ENCODE assay signal across 16 cellular contexts in genomic region chr17:17173921-17174320, GRCh38. TPM values are rescaled to one million over a fixed set of nuclear protein-coding genes. Genes with fewer than 3 reads are reported as not detected.
DNase-seq lines count a peak whose midpoint lies in the region; ATAC-seq lines count a peak whose summit lies in the region.
"Had no signal": no experiment of that assay in that cellular context is flagged by ENCODE, and none has a peak within 500 bp of the region (broad histone marks: within the 10 kb centered on the region; RNA-seq: fewer than 3 reads in every experiment).

No MANE protein-coding gene starts in this region.

- peaks cover 4 to 33% (median 12%) of the 10 kb centered on the region in 3 experiments for H3K36me3 ChIP-seq in naive thymus-derived CD4-positive, alpha-beta T cell (ENCODE audit: control insufficient read depth in 2 of 3, insufficient read depth in 3 of 3, low read length in 3 of 3)

- CTCF ChIA-PET in activated CD4-positive, alpha-beta T cell treated with anti-CD3 and anti-CD28 coated beads for 36 hours (lab: Charles Lee), result interaction anchor here (0.5 to 1.1 kb wide), 3 partner anchors 18 to 782 kb away, joined by 3 read pairs; no protein-coding TSS in a partner anchor
- CTCF ChIA-PET in naive thymus-derived CD4-positive, alpha-beta T cell (lab: Charles Lee), result no interaction called here

- peaks cover 28 to 70% of the 10 kb centered on the region in 2 donors for H3K4me1 ChIP-seq in naive thymus-derived CD4-positive, alpha-beta T cell (ENCODE audit: control insufficient read depth in 2 of 2, insufficient read depth in 2 of 2, low read length in 2 of 2)

- peaks cover 29% of the 10 kb centered on the region for H3K36me3 Mint-ChIP-seq in activated CD4-positive, alpha-beta T cell treated with anti-CD3 and anti-CD28 coated beads for 36 hours (ENCODE audit: low read depth)
- H3K36me3 Mint-ChIP-seq in activated naive CD8-positive, alpha-beta T cell treated with anti-CD3 and anti-CD28 coated beads, Interleukin-2, amount 10 ng/mL, durations not matched to agents 7 days and 5 days, result peaks cover 25% of the 10 kb centered on the region
- H3K36me3 Mint-ChIP-seq in activated naive CD8-positive, alpha-beta T cell treated with anti-CD3 and anti-CD28 coated beads for 36 hours, result peaks cover 17% of the 10 kb centered on the region
- peaks cover 0 to 38% (median 26%) of the 10 kb centered on the region in 5 donors for H3K36me3 Mint-ChIP-seq in naive thymus-derived CD4-positive, alpha-beta T cell

- POLR2A ChIA-PET in activated CD4-positive, alpha-beta T cell treated with anti-CD3 and anti-CD28 coated beads for 36 hours (lab: Charles Lee), result no interaction called here
- POLR2A ChIA-PET in activated naive CD8-positive, alpha-beta T cell treated with anti-CD3 and anti-CD28 coated beads, Interleukin-2, amount 10 ng/mL, durations not matched to agents 7 days and 5 days (lab: Charles Lee), result no interaction called here
- POLR2A ChIA-PET in naive thymus-derived CD4-positive, alpha-beta T cell (lab: Charles Lee), result interaction anchor here (1.0 to 3.0 kb wide), 2 partner anchors 8 to 32 kb away, joined by 3 to 16 read pairs; partner anchors contain the start of gene PLD6

- no peak for ATAC-seq in activated CD4-positive, alpha-beta T cell treated with anti-CD3 and anti-CD28 coated beads for 36 hours
- ATAC-seq in activated naive CD8-positive, alpha-beta T cell treated with anti-CD3 and anti-CD28 coated beads, Interleukin-2, amount 10 ng/mL, durations not matched to agents 7 days and 5 days (ENCODE audit: low read depth), result no peak
- no peak for ATAC-seq in naive thymus-derived CD4-positive, alpha-beta T cell
- no peak for ATAC-seq in GM21360 (IDR thresholded peaks at IDR 0.05; ENCODE audit: unreplicated experiment)
- ATAC-seq: GM23338 had no signal

- H3K9me3 ChIP-seq in naive thymus-derived CD4-positive, alpha-beta T cell (ENCODE audit: control insufficient read depth in 2 of 3, low read length in 3 of 3), result no peaks in the 10 kb centered on the region

- no peak overlapping the region for H3K4me3 ChIP-seq in naive thymus-derived CD4-positive, alpha-beta T cell (ENCODE audit: low read length)
- H3K4me3 ChIP-seq: GM23338 had no signal

- peak overlapping the region; percentile 23 for H3K27ac ChIP-seq in naive thymus-derived CD4-positive, alpha-beta T cell (ENCODE audit: low read depth, low read length)

- no peak overlapping the region for H3K4me3 Mint-ChIP-seq in activated CD4-positive, alpha-beta T cell treated with anti-CD3 and anti-CD28 coated beads for 36 hours
- H3K4me3 Mint-ChIP-seq in activated naive CD8-positive, alpha-beta T cell treated with anti-CD3 and anti-CD28 coated beads, Interleukin-2, amount 10 ng/mL, durations not matched to agents 7 days and 5 days, result no peak overlapping the region
- no peak overlapping the region for H3K4me3 Mint-ChIP-seq in activated naive CD8-positive, alpha-beta T cell treated with anti-CD3 and anti-CD28 coated beads for 36 hours
- no peak overlapping the region for H3K4me3 Mint-ChIP-seq in naive thymus-derived CD4-positive, alpha-beta T cell
- H3K4me3 Mint-ChIP-seq: GM23338 had no signal

- H3K27ac Mint-ChIP-seq in activated CD4-positive, alpha-beta T cell treated with anti-CD3 and anti-CD28 coated beads for 36 hours, result peak overlapping the region; percentile 25
- H3K27ac Mint-ChIP-seq in activated naive CD8-positive, alpha-beta T cell treated with anti-CD3 and anti-CD28 coated beads, Interleukin-2, amount 10 ng/mL, durations not matched to agents 7 days and 5 days, result peak overlapping the region; percentile 32
- no peak overlapping the region for H3K27ac Mint-ChIP-seq in activated naive CD8-positive, alpha-beta T cell treated with anti-CD3 and anti-CD28 coated beads for 36 hours
- peak overlapping the region; percentile 13 to 99 (median 89) for H3K27ac Mint-ChIP-seq in naive thymus-derived CD4-positive, alpha-beta T cell
- H3K27ac Mint-ChIP-seq: GM23338 had no signal

- no peaks in the 10 kb centered on the region for H3K27me3 Mint-ChIP-seq in activated CD4-positive, alpha-beta T cell treated with anti-CD3 and anti-CD28 coated beads for 36 hours
- H3K27me3 Mint-ChIP-seq in activated naive CD8-positive, alpha-beta T cell treated with anti-CD3 and anti-CD28 coated beads, Interleukin-2, amount 10 ng/mL, durations not matched to agents 7 days and 5 days, result no peaks in the 10 kb centered on the region
- H3K27me3 Mint-ChIP-seq in activated naive CD8-positive, alpha-beta T cell treated with anti-CD3 and anti-CD28 coated beads for 36 hours, result no peaks in the 10 kb centered on the region
- H3K27me3 Mint-ChIP-seq in naive thymus-derived CD4-positive, alpha-beta T cell, result no peaks in the 10 kb centered on the region

- DNase-seq in activated CD4-positive, alpha-beta T cell treated with anti-CD3 and anti-CD28 coated beads for 36 hours, result no peak
- DNase-seq in activated CD4-positive, alpha-beta T cell treated with anti-CD3 and anti-CD28 coated beads for 48 hours, result no peak
- no peak for DNase-seq in activated naive CD8-positive, alpha-beta T cell treated with anti-CD3 and anti-CD28 coated beads, Interleukin-2, amount 10 ng/mL, durations not matched to agents 7 days and 5 days
- DNase-seq in activated naive CD8-positive, alpha-beta T cell treated with anti-CD3 and anti-CD28 coated beads for 36 hours, result no peak
- DNase-seq in naive thymus-derived CD4-positive, alpha-beta T cell, result no peak
- no peak for DNase-seq in NOMO-1 (lab: John Stamatoyannopoulos, UW; ENCODE audit: unreplicated experiment in 2 of 2)
- DNase-seq in amygdala (lab: John Stamatoyannopoulos, UW), result no peak
- DNase-seq: 8988T, DMS 273 treated with DMSO at 0.1 percent for 48 hours, NCI-H1417, NCI-H1930, NCI-H2171 treated with DMSO at 0.1 percent for 48 hours, NCI-H774 had no signal

- no peaks in the 10 kb centered on the region for H3K27me3 ChIP-seq in naive thymus-derived CD4-positive, alpha-beta T cell (ENCODE audit: control insufficient read depth in 2 of 2, insufficient read depth in 2 of 2, low read length in 2 of 2)

- no peaks in the 10 kb centered on the region for H3K9me3 Mint-ChIP-seq in activated CD4-positive, alpha-beta T cell treated with anti-CD3 and anti-CD28 coated beads for 36 hours (ENCODE audit: low read depth)
- no peaks in the 10 kb centered on the region for H3K9me3 Mint-ChIP-seq in activated naive CD8-positive, alpha-beta T cell treated with anti-CD3 and anti-CD28 coated beads, Interleukin-2, amount 10 ng/mL, durations not matched to agents 7 days and 5 days
- H3K9me3 Mint-ChIP-seq in activated naive CD8-positive, alpha-beta T cell treated with anti-CD3 and anti-CD28 coated beads for 36 hours, result no peaks in the 10 kb centered on the region
- no peaks in the 10 kb centered on the region for H3K9me3 Mint-ChIP-seq in naive thymus-derived CD4-positive, alpha-beta T cell
- H3K9me3 Mint-ChIP-seq: GM23338 had no signal

- H3K4me1 Mint-ChIP-seq in activated CD4-positive, alpha-beta T cell treated with anti-CD3 and anti-CD28 coated beads for 36 hours, result peaks cover 74% of the 10 kb centered on the region
- H3K4me1 Mint-ChIP-seq in activated naive CD8-positive, alpha-beta T cell treated with anti-CD3 and anti-CD28 coated beads, Interleukin-2, amount 10 ng/mL, durations not matched to agents 7 days and 5 days, result peaks cover 31% of the 10 kb centered on the region
- H3K4me1 Mint-ChIP-seq in activated naive CD8-positive, alpha-beta T cell treated with anti-CD3 and anti-CD28 coated beads for 36 hours, result peaks cover 22% of the 10 kb centered on the region
- H3K4me1 Mint-ChIP-seq in naive thymus-derived CD4-positive, alpha-beta T cell, result peaks cover 32 to 86% (median 73%) of the 10 kb centered on the region in 7 donors

- intact Hi-C loops in activated CD4-positive, alpha-beta T cell treated with anti-CD3 and anti-CD28 coated beads for 36 hours (cut with DNase I, micrococcal nuclease), result no loop called here
- intact Hi-C loops in naive thymus-derived CD4-positive, alpha-beta T cell (cut with micrococcal nuclease), result no loop called here

RNA-seq across cellular contexts. Expression of gene PLD6, which starts 32.2 kb away (rescaled TPM):
- total RNA-seq in activated CD4-positive, alpha-beta T cell treated with anti-CD3 and anti-CD28 coated beads for 36 hours, result 1 to 10 TPM; 8.3 to 9.9 TPM
- total RNA-seq in activated naive CD8-positive, alpha-beta T cell treated with anti-CD3 and anti-CD28 coated beads, Interleukin-2, amount 10 ng/mL, durations not matched to agents 7 days and 5 days, result 1 to 10 TPM; 5.5 to 6.3 TPM
- 10 to 100 TPM; 19.4 to 19.5 TPM for total RNA-seq in activated naive CD8-positive, alpha-beta T cell treated with anti-CD3 and anti-CD28 coated beads for 36 hours
- total RNA-seq in naive thymus-derived CD4-positive, alpha-beta T cell, result 10 to 100 TPM in 3 of 5 experiments, 1 to 10 TPM in 2; 6.2 to 13.9 (median 12.1) TPM
- 10 to 100 TPM; 11.0 to 16.4 TPM for polyA plus RNA-seq in naive thymus-derived CD4-positive, alpha-beta T cell
- total RNA-seq: GM23338, HT1080 had no signal
- polyA plus RNA-seq: GM23338 had no signal
